8 cellular contexts compared by ENCODE assay signal in genomic region chr12:124399622-124400021, GRCh38.
A peak's percentile ranks its signal among the peaks of the same experiment; 100 is the strongest.
DNase-seq lines count a peak whose midpoint lies in the region; ATAC-seq and TF ChIP-seq lines count a peak whose summit lies in the region.

No MANE protein-coding gene starts in this region.

- intact Hi-C loops in Right ventricle myocardium superior (cut with DNase I) (no loop called here), cardiac septum (cut with DNase I) (no loop called here), prostate gland (cut with DNase I) (no loop called here)

- no peaks in the 10 kb centered on the region for H3K9me3 ChIP-seq in prostate gland

- 54% methylated on average over 11 of the region's 11 CpGs for WGBS in prostate gland

- DNase-seq in Right ventricle myocardium superior (peak; percentile 71), cardiac septum (ENCODE audit: low spot score) (no peak), UCSD-AML1 (lab: John Stamatoyannopoulos, UW; ENCODE audit: unreplicated experiment) (peak; percentile 37), epithelial cell of proximal tubule (ENCODE audit: low read depth) (no peak), prostate gland (ENCODE audit: low spot score) (no peak), kidney glomerular epithelial cell (lab: John Stamatoyannopoulos, UW) (no peak)

- H3K27ac ChIP-seq in prostate gland: peak overlapping the region; percentile 33 to 36

- ATAC-seq in Right ventricle myocardium superior (ENCODE audit: poor library complexity) (peak; percentile 7), esophagus mucosa (no peak), GM21515 (IDR thresholded peaks at IDR 0.05; ENCODE audit: unreplicated experiment) (no peak)

- H3K36me3 ChIP-seq in prostate gland: no peaks in the 10 kb centered on the region

- no peak overlapping the region for H3K4me3 ChIP-seq in epithelial cell of proximal tubule (ENCODE audit: low read depth, low read length)
- no peak overlapping the region for H3K4me3 ChIP-seq in prostate gland

- peaks cover 29% of the 10 kb centered on the region for H3K4me1 ChIP-seq in prostate gland (replicated peaks)

- TF ChIP-seq CTCF in epithelial cell of proximal tubule (conservative IDR thresholded peaks at IDR 0.05; ENCODE audit: low read depth, low read length) (peak; percentile 63), prostate gland (IDR thresholded peaks at IDR 0.05) (peak in 3 of 4 experiments; percentile 41 to 63 (median 44))

- TF ChIP-seq POLR2A in prostate gland (IDR thresholded peaks at IDR 0.05): no peak

- no peaks in the 10 kb centered on the region for H3K27me3 ChIP-seq in prostate gland (replicated peaks; ENCODE audit: insufficient read depth)

Comparison
In these comparisons a context has a peak if more than half of its experiments do, and no peak if none do; other contexts are left out.
1. DNase-seq: peak in Right ventricle myocardium superior (single experiment) and UCSD-AML1 (single experiment); none in cardiac septum (single experiment), epithelial cell of proximal tubule (single experiment), prostate gland (single experiment) and kidney glomerular epithelial cell (single experiment).